ENCODE assay signal across 7 cellular contexts in genomic region chr3:49022751-49023171, GRCh38. TPM values are rescaled to one million over a fixed set of nuclear protein-coding genes. Genes with fewer than 3 reads are reported as not detected.
DNase-seq lines count a peak whose midpoint lies in the region; TF ChIP-seq lines count a peak whose summit lies in the region.

No MANE protein-coding gene starts in this region.

- H3K27me3 Mint-ChIP-seq in H9 (ENCODE audit: low read depth) = no peaks in the 10 kb centered on the region; the same call in 1 of the 2 replicates

- H2BK5ac ChIP-seq in H9 (ENCODE audit: insufficient read length, low read length) = no peak overlapping the region
- H2BK5ac ChIP-seq in trophoblast cell (ENCODE audit: low read depth, low read length, poor library complexity) = no peak overlapping the region

- H2BK12ac ChIP-seq in H9 (ENCODE audit: insufficient read length, low read depth, low read length) (no peak overlapping the region), trophoblast cell (ENCODE audit: low read length) (no peak overlapping the region)

- H3K79me2 ChIP-seq in H9 (ENCODE audit: insufficient read depth, low read length) (no peaks in the 10 kb centered on the region), trophoblast cell (ENCODE audit: control insufficient read depth, insufficient read depth, low read length, poor library complexity) (peaks cover 21% of the 10 kb centered on the region)

- no CpG with 5 or more reads among the region's 11 CpGs for WGBS in H9 (ENCODE audit: extremely low coverage, insufficient read length, low lambda C conversion rate)
- WGBS in trophoblast cell (ENCODE audit: extremely low coverage, insufficient coverage, insufficient read length) = no CpG with 5 or more reads among the region's 11 CpGs

- DNase-seq in H9 = no peak
- no peak for DNase-seq in Peyer's patch
- DNase-seq in epithelial cell of esophagus (ENCODE audit: low read depth) = no peak
- DNase-seq in trophoblast cell = no peak
- no peak for DNase-seq in COR-L47 (lab: John Stamatoyannopoulos, UW)
- no peak for DNase-seq in HK-2 (ENCODE audit: unreplicated experiment)
- DNase-seq in anterior cingulate cortex (lab: John Stamatoyannopoulos, UW) = no peak

- H2AK5ac ChIP-seq in H9 (ENCODE audit: insufficient read length, low read length) (no peak overlapping the region), trophoblast cell (ENCODE audit: low read length) (peak overlapping the region; percentile 78)

- H3K18ac ChIP-seq in H9 (ENCODE audit: insufficient read length, low read depth, low read length) = no peak overlapping the region
- H3K18ac ChIP-seq in trophoblast cell (ENCODE audit: low read length) = peak overlapping the region; percentile 97

- H3K4me2 ChIP-seq in H9 (ENCODE audit: insufficient read depth, insufficient read length, low read length) (peak overlapping the region; percentile 88), trophoblast cell (ENCODE audit: low read length) (peak overlapping the region; percentile 96)

- H3K9me3 Mint-ChIP-seq in H9 = no peaks in the 10 kb centered on the region

- no peak overlapping the region for H3T11ph ChIP-seq in H9 (ENCODE audit: low read length)

- peaks cover 22 to 27% of the 10 kb centered on the region in 2 experiments for H3K4me1 Mint-ChIP-seq in H9

- no peaks in the 10 kb centered on the region for H3K9me3 ChIP-seq in H9 (ENCODE audit: control insufficient read depth, low read depth, low read length)
- H3K9me3 ChIP-seq in Peyer's patch = no peaks in the 10 kb centered on the region
- H3K9me3 ChIP-seq in trophoblast cell (ENCODE audit: insufficient read depth, low read depth, low read length) = peaks cover 4% of the 10 kb centered on the region

- H3K9ac ChIP-seq in H9 (ENCODE audit: extremely low read depth, insufficient read length, low read length) = peak overlapping the region; percentile 90
- H3K9ac ChIP-seq in trophoblast cell (ENCODE audit: low read length) = no peak overlapping the region

- H3K27me3 ChIP-seq in H9 (ENCODE audit: insufficient read depth, low read length) = no peaks in the 10 kb centered on the region
- no peaks in the 10 kb centered on the region for H3K27me3 ChIP-seq in Peyer's patch
- no peaks in the 10 kb centered on the region for H3K27me3 ChIP-seq in trophoblast cell (ENCODE audit: insufficient read depth, low read length)

- no peak overlapping the region for H3K27ac ChIP-seq in H9 (ENCODE audit: insufficient read length, low read depth, low read length)
- peak overlapping the region; percentile 99 to 100 (median 100) for H3K27ac ChIP-seq in Peyer's patch
- H3K27ac ChIP-seq in trophoblast cell (ENCODE audit: low read depth, low read length) = peak overlapping the region; percentile 99

- no peak overlapping the region for H3K56ac ChIP-seq in H9 (ENCODE audit: insufficient read length, low read depth, low read length)

- H4K91ac ChIP-seq in H9 (ENCODE audit: insufficient read length, low read depth, low read length) = no peak overlapping the region
- peak overlapping the region; percentile 93 for H4K91ac ChIP-seq in trophoblast cell (ENCODE audit: low read depth, low read length)

- H3K4me3 ChIP-seq in Peyer's patch (peak overlapping the region; percentile 73 to 95 (median 84)), epithelial cell of esophagus (ENCODE audit: low read length) (peak overlapping the region; percentile 85), trophoblast cell (ENCODE audit: low read depth, low read length) (peak overlapping the region; percentile 89)

- H4K8ac ChIP-seq in H9 (replicated peaks; ENCODE audit: insufficient read length, low read depth, low read length) = no peak overlapping the region
- H4K8ac ChIP-seq in trophoblast cell (ENCODE audit: low read depth, low read length) = peak overlapping the region; percentile 97

- no peak overlapping the region for H4K12ac ChIP-seq in trophoblast cell (ENCODE audit: low read depth, low read length)

- H3K4ac ChIP-seq in H9 (ENCODE audit: low read depth, low read length) (no peak overlapping the region), trophoblast cell (ENCODE audit: low read depth, low read length) (peak overlapping the region; percentile 84)

- no peak overlapping the region for H2BK20ac ChIP-seq in H9 (ENCODE audit: low read depth, low read length, poor library complexity, severe bottlenecking)

- TF ChIP-seq CTCF in H9 (conservative IDR thresholded peaks at IDR 0.05) = no peak
- no peak for TF ChIP-seq CTCF in Peyer's patch (IDR thresholded peaks at IDR 0.05)
- no peak for TF ChIP-seq CTCF in epithelial cell of esophagus (IDR thresholded peaks at IDR 0.05; ENCODE audit: insufficient read depth, low read depth, low read length, missing control alignments)

- H3K79me1 ChIP-seq in H9 (ENCODE audit: insufficient read depth, low read depth, low read length, poor library complexity, severe bottlenecking) (no peaks in the 10 kb centered on the region), trophoblast cell (ENCODE audit: low read length) (peaks cover 25% of the 10 kb centered on the region)

- H3K27ac Mint-ChIP-seq in H9 = peak overlapping the region; percentile 95 to 98 (median 95)

- H3K14ac ChIP-seq in H9 (ENCODE audit: insufficient read depth, low read length) (no peak overlapping the region), trophoblast cell (ENCODE audit: low read length) (peak overlapping the region; percentile 92)

- H2AFZ ChIP-seq in H9 (ENCODE audit: low read length) = no peak overlapping the region
- peak overlapping the region; percentile 80 for H2AFZ ChIP-seq in trophoblast cell (ENCODE audit: insufficient read depth, low read length, poor library complexity)

- peaks cover 44 to 53% (median 52%) of the 10 kb centered on the region in 3 experiments for H3K36me3 Mint-ChIP-seq in H9 (ENCODE audit: insufficient read depth in 1 of 3, low read depth in 3 of 3)

- H4K5ac ChIP-seq in H9 (ENCODE audit: insufficient read length, low read depth, low read length) = no peak overlapping the region

- peaks cover 21% of the 10 kb centered on the region for H3K23me2 ChIP-seq in H9 (ENCODE audit: insufficient read length, low read depth, low read length, poor library complexity, severe bottlenecking)

- H3K4me1 ChIP-seq in H9 (ENCODE audit: insufficient read depth, low read length) (no peaks in the 10 kb centered on the region), Peyer's patch (peaks cover 0 to 33% (median 25%) of the 10 kb centered on the region in 4 donors), trophoblast cell (ENCODE audit: control insufficient read depth in 1 of 2, insufficient read depth in 2 of 2, low read length in 2 of 2) (peaks cover 11 to 17% of the 10 kb centered on the region in 2 experiments)

- no peak overlapping the region for H3K23ac ChIP-seq in H9 (ENCODE audit: insufficient read length, low read depth, low read length)
- H3K23ac ChIP-seq in trophoblast cell (ENCODE audit: low read length) = no peak overlapping the region

- peaks cover 5% of the 10 kb centered on the region for H4K20me1 ChIP-seq in H9 (ENCODE audit: control insufficient read depth, insufficient read depth, insufficient read length)

- H3K36me3 ChIP-seq in Peyer's patch (peaks cover 0 to 36% (median 0%) of the 10 kb centered on the region in 3 donors), trophoblast cell (ENCODE audit: control insufficient read depth in 1 of 2, insufficient read depth in 2 of 2, low read length in 2 of 2) (peaks cover 39 to 45% of the 10 kb centered on the region in 2 experiments)

- TF ChIP-seq POLR2A in Peyer's patch (IDR thresholded peaks at IDR 0.05) = no peak

- H2BK15ac ChIP-seq in H9 (ENCODE audit: low read depth, low read length) = no peak overlapping the region

- peak overlapping the region; percentile 91 to 95 for H3K4me3 Mint-ChIP-seq in H9

- H2BK120ac ChIP-seq in H9 (ENCODE audit: low read depth, low read length, poor library complexity, severe bottlenecking) (no peak overlapping the region), trophoblast cell (ENCODE audit: insufficient read depth, low read length, poor library complexity) (no peak overlapping the region)

RNA-seq across cellular contexts. Expression of gene NDUFAF3, which starts 0.8 kb away (rescaled TPM):
- total RNA-seq in H9 (2021) = 39.9 and 40.7 TPM in 2 replicates
- 100 to 1,000 TPM in 2 of 4 donors, 10 to 100 TPM in 2; 64.7 to 164 (median 106) TPM for total RNA-seq in Peyer's patch
- polyA plus RNA-seq in trophoblast cell (2013) = 59.8 and 65.4 TPM in 2 replicates

RNA-seq across cellular contexts. Expression of gene DALRD3, which starts 4.4 kb away (rescaled TPM):
- total RNA-seq in H9 (2021) (27.1 and 32.3 TPM in 2 replicates), Peyer's patch (10 to 100 TPM; 31.4 to 49.5 (median 33.1) TPM)
- 26.4 and 27.5 TPM in 2 replicates for polyA plus RNA-seq in trophoblast cell (2013)

RNA-seq across cellular contexts. Expression of gene IMPDH2, which starts 6.4 kb away (rescaled TPM):
- total RNA-seq in H9 (2021) (408 and 414 TPM in 2 replicates), Peyer's patch (100 to 1,000 TPM in 1 of 4 donors, 10 to 100 TPM in 3; 58.8 to 149 (median 68.5) TPM)
- 226 and 229 TPM in 2 replicates for polyA plus RNA-seq in trophoblast cell (2013)

RNA-seq across cellular contexts. Expression of gene WDR6, which starts 15.6 kb away (rescaled TPM):
- 282 and 298 TPM in 2 replicates for total RNA-seq in H9 (2021)
- 100 to 1,000 TPM in 3 of 4 donors, 10 to 100 TPM in 1; 96.7 to 233 (median 179) TPM for total RNA-seq in Peyer's patch
- 72.0 and 72.8 TPM in 2 replicates for polyA plus RNA-seq in trophoblast cell (2013)

RNA-seq across cellular contexts. Expression of gene P4HTM, which starts 32.7 kb away (rescaled TPM):
- total RNA-seq in H9 (2021) = 34.5 and 36.0 TPM in 2 replicates
- 10 to 100 TPM; 47.0 to 95.9 (median 78.0) TPM for total RNA-seq in Peyer's patch
- polyA plus RNA-seq in trophoblast cell (2013) = 7.1 and 7.2 TPM in 2 replicates
